In genomic region chr9:36140086-36141084, GRCh38 we compare ENCODE assay signal across 11 cellular contexts. TPM values are rescaled to one million over a fixed set of nuclear protein-coding genes. Genes with fewer than 3 reads are reported as not detected.
DNase-seq lines count a peak whose midpoint lies in the region; ATAC-seq and TF ChIP-seq lines count a peak whose summit lies in the region.
"Had no signal": no experiment of that assay in that cellular context is flagged by ENCODE, and none has a peak within 500 bp of the region (broad histone marks: within the 10 kb centered on the region; RNA-seq: fewer than 3 reads in every experiment).

No MANE protein-coding gene starts in this region.

- H3K27ac Mint-ChIP-seq in activated CD8-positive, alpha-beta T cell treated with anti-CD3 and anti-CD28 coated beads for 36 hours: peak overlapping the region; percentile 84
- H3K27ac Mint-ChIP-seq in type B pancreatic cell: peak overlapping the region; percentile 21

- peak; percentile 7 for ATAC-seq in activated CD8-positive, alpha-beta T cell treated with anti-CD3 and anti-CD28 coated beads for 36 hours
- ATAC-seq in GM21786 (IDR thresholded peaks at IDR 0.05; ENCODE audit: unreplicated experiment): no peak
- no peak for ATAC-seq in GM21529 (IDR thresholded peaks at IDR 0.05; ENCODE audit: unreplicated experiment)

- peak; percentile 68 for DNase-seq in activated effector memory CD4-positive, alpha-beta T cell treated with anti-CD3 and anti-CD28 coated beads, Interleukin-2, amount 50 U/mL, for 16 hours
- no peak for DNase-seq in activated effector memory CD4-positive, alpha-beta T cell treated with Interleukin-2 at 50 U/mL for 16 hours
- DNase-seq in activated CD8-positive, alpha-beta T cell treated with anti-CD3 and anti-CD28 coated beads for 36 hours: peak; percentile 63
- DNase-seq in type B pancreatic cell (ENCODE audit: extremely low spot score, unreplicated experiment): no peak
- DNase-seq in NCI-H1092 (lab: John Stamatoyannopoulos, UW): no peak
- DNase-seq: left ventricle myocardium inferior had no signal

- no peak for TF ChIP-seq CTCF in activated CD8-positive, alpha-beta T cell treated with anti-CD3 and anti-CD28 coated beads for 36 hours (IDR thresholded peaks at IDR 0.05)
- no peak for TF ChIP-seq CTCF in type B pancreatic cell (conservative IDR thresholded peaks at IDR 0.05)

- peak overlapping the region; percentile 33 for H3K4me3 Mint-ChIP-seq in activated CD8-positive, alpha-beta T cell treated with anti-CD3 and anti-CD28 coated beads for 36 hours
- no peak overlapping the region for H3K4me3 Mint-ChIP-seq in type B pancreatic cell

- peak overlapping the region in 1 of 2 donors; percentile 5 for H3K4me3 ChIP-seq in muscle layer of colon (ENCODE audit: low read depth in 1 of 2, low read length in 2 of 2)
- H3K4me3 ChIP-seq: HAP-1, left ventricle myocardium inferior had no signal

- H3K4me1 ChIP-seq in muscle layer of colon (ENCODE audit: insufficient read depth, low read length): peaks cover 90% of the 10 kb centered on the region

- POLR2A ChIA-PET in activated CD8-positive, alpha-beta T cell treated with anti-CD3 and anti-CD28 coated beads for 36 hours (lab: Charles Lee): interaction anchor here (0.7 to 5.3 kb wide), 6 partner anchors 8 to 50 kb away, joined by 3 to 25 read pairs (median 4); partner anchors contain the start of gene CLTA

- intact Hi-C loops in activated CD8-positive, alpha-beta T cell treated with anti-CD3 and anti-CD28 coated beads for 36 hours (cut with micrococcal nuclease): no loop called here

- peaks cover 2% of the 10 kb centered on the region for H3K9me3 Mint-ChIP-seq in activated CD8-positive, alpha-beta T cell treated with anti-CD3 and anti-CD28 coated beads for 36 hours
- H3K9me3 Mint-ChIP-seq in type B pancreatic cell: peaks cover 2% of the 10 kb centered on the region

- no peaks in the 10 kb centered on the region for H3K27me3 Mint-ChIP-seq in activated CD8-positive, alpha-beta T cell treated with anti-CD3 and anti-CD28 coated beads for 36 hours
- H3K27me3 Mint-ChIP-seq in type B pancreatic cell: peaks cover 35% of the 10 kb centered on the region

- peaks cover 6% of the 10 kb centered on the region for H3K36me3 ChIP-seq in muscle layer of colon (ENCODE audit: insufficient read depth, low read length)
- H3K36me3 ChIP-seq: HAP-1, left ventricle myocardium inferior had no signal

- peaks cover 0 to 4% of the 10 kb centered on the region in 2 donors for H3K27me3 ChIP-seq in muscle layer of colon (ENCODE audit: control insufficient read depth in 1 of 2, insufficient read depth in 2 of 2, low read length in 2 of 2)

- H3K9ac ChIP-seq in muscle layer of colon (ENCODE audit: low read length): peak overlapping the region; percentile 19

- H3K9me3 ChIP-seq in muscle layer of colon (ENCODE audit: low read length): no peaks in the 10 kb centered on the region
- H3K9me3 ChIP-seq: HAP-1, left ventricle myocardium inferior had no signal

- CTCF ChIA-PET in activated CD8-positive, alpha-beta T cell treated with anti-CD3 and anti-CD28 coated beads for 36 hours (lab: Charles Lee): interaction anchor here (0.9 to 1.7 kb wide), 8 partner anchors 8 to 59 kb away, joined by 3 to 8 read pairs (median 4); no protein-coding TSS in a partner anchor

- peak overlapping the region; percentile 74 for H3K27ac ChIP-seq in muscle layer of colon (ENCODE audit: low read depth, low read length)
- H3K27ac ChIP-seq: epithelial cell of prostate had no signal

- H3K36me3 Mint-ChIP-seq in activated CD8-positive, alpha-beta T cell treated with anti-CD3 and anti-CD28 coated beads for 36 hours (ENCODE audit: low read depth): peaks cover 8% of the 10 kb centered on the region
- peaks cover 2% of the 10 kb centered on the region for H3K36me3 Mint-ChIP-seq in type B pancreatic cell

- peaks cover 82% of the 10 kb centered on the region for H3K4me1 Mint-ChIP-seq in activated CD8-positive, alpha-beta T cell treated with anti-CD3 and anti-CD28 coated beads for 36 hours (ENCODE audit: low read depth)
- peaks cover 26% of the 10 kb centered on the region for H3K4me1 Mint-ChIP-seq in type B pancreatic cell (ENCODE audit: unreplicated experiment)

RNA-seq across cellular contexts. Expression of gene GLIPR2, which starts 3.9 kb away (rescaled TPM):
- total RNA-seq in activated CD8-positive, alpha-beta T cell treated with anti-CD3 and anti-CD28 coated beads for 36 hours: 10 to 100 TPM; 12.2 to 13.6 TPM
- total RNA-seq in type B pancreatic cell (ENCODE audit: low replicate concordance): 4.6 and 17.8 TPM in 2 replicates

RNA-seq across cellular contexts. Expression of gene CCIN, which starts 28.8 kb away (rescaled TPM):
- not detected for total RNA-seq in activated CD8-positive, alpha-beta T cell treated with anti-CD3 and anti-CD28 coated beads for 36 hours
- total RNA-seq in type B pancreatic cell (ENCODE audit: low replicate concordance): not detected in 2 replicates
- total RNA-seq: left ventricle myocardium inferior had no signal

RNA-seq across cellular contexts. Expression of gene CLTA, which starts 50.3 kb away (rescaled TPM):
- total RNA-seq in activated CD8-positive, alpha-beta T cell treated with anti-CD3 and anti-CD28 coated beads for 36 hours: 100 to 1,000 TPM; 116 to 119 TPM
- 220 and 233 TPM in 2 replicates for total RNA-seq in type B pancreatic cell (ENCODE audit: low replicate concordance)

Comparison
In these comparisons a context has a peak if more than half of its experiments do, and no peak if none do; other contexts are left out.
1. DNase-seq: peak in activated effector memory CD4-positive, alpha-beta T cell treated with anti-CD3 and anti-CD28 coated beads, Interleukin-2, amount 50 U/mL, for 16 hours (single experiment) and activated CD8-positive, alpha-beta T cell treated with anti-CD3 and anti-CD28 coated beads for 36 hours (single experiment); none in activated effector memory CD4-positive, alpha-beta T cell treated with Interleukin-2 at 50 U/mL for 16 hours (single experiment), type B pancreatic cell (single experiment) and NCI-H1092 (single experiment).